Comparison of ENCODE assay signal across 8 cellular contexts in the genomic region with DNA sequence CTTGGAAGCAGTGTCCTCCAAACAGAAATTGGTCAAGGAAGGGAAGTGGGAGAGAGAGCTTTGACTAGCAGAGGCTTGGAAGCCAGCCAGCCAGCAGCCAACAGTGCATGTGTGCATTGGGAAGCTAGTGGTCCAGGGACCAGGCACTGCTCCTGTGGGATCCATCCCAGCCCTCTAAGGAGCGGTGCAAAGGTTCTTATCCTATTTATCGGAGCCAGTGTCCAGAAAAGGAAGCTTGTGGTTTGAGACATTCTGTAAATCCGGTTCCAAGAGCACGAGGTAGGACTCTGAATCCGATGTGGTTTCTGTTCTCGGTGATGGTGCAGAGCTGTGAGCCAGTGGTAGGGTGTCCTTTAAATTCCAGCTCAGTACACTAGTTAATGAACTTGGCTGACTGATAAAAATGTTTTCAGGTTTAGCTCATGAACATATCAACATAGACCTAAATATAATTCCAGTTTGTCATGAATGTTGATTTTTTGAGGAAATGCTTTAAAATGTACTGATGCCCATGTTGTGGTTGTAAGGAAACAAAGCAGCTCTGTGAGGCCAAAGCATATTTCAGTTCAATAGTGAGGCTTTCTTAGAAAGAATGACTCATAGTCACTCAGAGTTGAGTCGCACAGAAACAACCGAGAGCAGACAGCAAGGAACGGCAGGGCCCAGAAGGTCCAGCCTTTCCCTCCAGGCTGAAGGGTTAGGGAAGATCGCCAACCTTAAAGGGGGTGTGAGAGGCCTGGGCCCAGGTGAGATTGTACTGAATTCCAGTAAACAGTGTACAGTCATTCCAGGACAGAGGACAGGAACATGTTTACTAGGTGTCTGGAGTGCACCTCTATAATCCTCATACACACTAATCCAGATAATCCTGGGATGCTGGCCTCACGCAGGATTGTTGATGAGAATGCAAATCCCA. TPM values are rescaled to one million over a fixed set of nuclear protein-coding genes. Genes with fewer than 3 reads are reported as not detected.
DNase-seq lines count a peak whose midpoint lies in the region; ATAC-seq and TF ChIP-seq lines count a peak whose summit lies in the region.

No MANE protein-coding gene starts in this region.

- H3K27ac ChIP-seq in ascending aorta = peak overlapping the region; percentile 79 to 82

- H3K4me3 ChIP-seq in MG63 (no peak overlapping the region), ascending aorta (peak overlapping the region in 1 of 2 donors; percentile 36)

- ATAC-seq in GM21515 (IDR thresholded peaks at IDR 0.05; ENCODE audit: unreplicated experiment) = no peak

- intact Hi-C loops in ascending aorta (cut with DNase I) = loop anchor here (2.0 to 5.0 kb wide), 2 partner anchors 22 to 104 kb away; a partner anchor contains a TSS

- peaks cover 0 to 27% of the 10 kb centered on the region in 2 donors for H3K4me1 ChIP-seq in ascending aorta

- H3K36me3 ChIP-seq in MG63 (peaks cover 38% of the 10 kb centered on the region), ascending aorta (peaks cover 21 to 24% of the 10 kb centered on the region in 2 donors)

- no peak for TF ChIP-seq CTCF in ascending aorta (IDR thresholded peaks at IDR 0.05)

- peak; percentile 24 to 26 for DNase-seq in stimulated activated CD4-positive, alpha-beta T cell treated with anti-CD3 and anti-CD28 coated beads, Interleukin-2, amount 100 ng/mL, for 24 hours
- DNase-seq in stimulated activated CD4-positive, alpha-beta T cell treated with anti-CD3 and anti-CD28 coated beads, Interleukin-2, amount 100 ng/mL, for 48 hours = no peak
- DNase-seq in MG63 (peak; percentile 74), ascending aorta (ENCODE audit: low spot score in 2 of 2) (peak in 1 of 2 donors; percentile 77), hippocampal formation (lab: John Stamatoyannopoulos, UW) (peak; percentile 40 to 56), smooth muscle cell of the brain vasculature (ENCODE audit: low read depth, low spot score) (peak; percentile 65), NCI-H345 treated with DMSO at 0.1 percent for 48 hours (lab: John Stamatoyannopoulos, UW; ENCODE audit: unreplicated experiment) (no peak)

- H3K27me3 ChIP-seq in MG63 (no peaks in the 10 kb centered on the region), ascending aorta (no peaks in the 10 kb centered on the region)

- H3K9me3 ChIP-seq in MG63 = no peaks in the 10 kb centered on the region
- H3K9me3 ChIP-seq in ascending aorta = no peaks in the 10 kb centered on the region

RNA-seq across cellular contexts. Expression of a gene that starts 21.5 kb away (rescaled TPM):
- 8.9 and 11.0 TPM in 2 replicates for total RNA-seq in MG63 (2014; rRNA removed; shearing (Covaris generic); ENCODE audit: low replicate concordance)
- total RNA-seq in ascending aorta = 59.2 TPM

Comparison
In these comparisons a context has a peak if more than half of its experiments do, and no peak if none do; other contexts are left out.
1. DNase-seq: peak in stimulated activated CD4-positive, alpha-beta T cell treated with anti-CD3 and anti-CD28 coated beads, Interleukin-2, amount 100 ng/mL, for 24 hours (2 of 2), MG63 (single experiment), hippocampal formation (2 of 2) and smooth muscle cell of the brain vasculature (single experiment); none in stimulated activated CD4-positive, alpha-beta T cell treated with anti-CD3 and anti-CD28 coated beads, Interleukin-2, amount 100 ng/mL, for 48 hours (0 of 2) and NCI-H345 treated with DMSO at 0.1 percent for 48 hours (single experiment).